Comparison of ENCODE assay signal across 24 cellular contexts in genomic region chr19:55272142-55272541, GRCh38. TPM values are rescaled to one million over a fixed set of nuclear protein-coding genes. Genes with fewer than 3 reads are reported as not detected.
"Had no signal": no experiment of that assay in that cellular context is flagged by ENCODE, and none has a peak within 500 bp of the region (broad histone marks: within the 10 kb centered on the region; RNA-seq: fewer than 3 reads in every experiment).

No MANE protein-coding gene starts in this region.

- H3K27ac Mint-ChIP-seq: activated naive CD4-positive, alpha-beta T cell treated with anti-CD3 and anti-CD28 coated beads for 36 hours; activated naive CD8-positive, alpha-beta T cell treated with anti-CD3 and anti-CD28 coated beads for 36 hours; effector memory CD8-positive, alpha-beta T cell had no signal

- H3K9me3 ChIP-seq: heart right ventricle, left lung, lower lobe of right lung, spleen, testis, transverse colon had no signal

- H3K9me3 Mint-ChIP-seq: activated naive CD4-positive, alpha-beta T cell treated with anti-CD3 and anti-CD28 coated beads for 36 hours; activated naive CD8-positive, alpha-beta T cell treated with anti-CD3 and anti-CD28 coated beads for 36 hours; effector memory CD8-positive, alpha-beta T cell; natural killer cell had no signal

- H3K4me1 ChIP-seq: left lung, lower lobe of right lung, testis had no signal

- H3K4me3 Mint-ChIP-seq: activated naive CD4-positive, alpha-beta T cell treated with anti-CD3 and anti-CD28 coated beads for 36 hours; activated naive CD8-positive, alpha-beta T cell treated with anti-CD3 and anti-CD28 coated beads for 36 hours; effector memory CD8-positive, alpha-beta T cell; natural killer cell had no signal

- FAIRE-seq: astrocyte had no signal

- H3K27ac ChIP-seq: brain microvascular endothelial cell, heart right ventricle, left lung, lower lobe of right lung, spleen, testis, transverse colon had no signal

- ATAC-seq: effector memory CD8-positive, alpha-beta T cell; esophagus mucosa; heart right ventricle; left lung; lower lobe of right lung; natural killer cell; right cardiac atrium; stimulated activated naive CD8-positive, alpha-beta T cell treated with anti-CD3 and anti-CD28 coated beads, Interleukin-15, Interleukin-2, amounts not matched to agents 100 U/mL and 50 U/mL, for 24 hours had no signal

- H3K4me3 ChIP-seq: heart right ventricle, left lung, lower lobe of right lung, spleen, testis, transverse colon had no signal

- H3K27me3 Mint-ChIP-seq: activated naive CD8-positive, alpha-beta T cell treated with anti-CD3 and anti-CD28 coated beads for 36 hours; effector memory CD8-positive, alpha-beta T cell had no signal

- DNase-seq: activated CD4-positive, alpha-beta T cell treated with anti-CD3 and anti-CD28 coated beads for 48 hours; activated CD4-positive, alpha-beta T cell treated with anti-CD3 and anti-CD28 coated beads, Interleukin-2, amount 50 U/mL, for 48 hours; activated CD8-positive, alpha-beta memory T cell treated with anti-CD3 and anti-CD28 coated beads for 24 hours; activated effector memory CD4-positive, alpha-beta T cell treated with anti-CD3 and anti-CD28 coated beads, Interleukin-2, amount 50 U/mL, for 16 hours; activated naive CD4-positive, alpha-beta T cell treated with anti-CD3 and anti-CD28 coated beads for 36 hours; activated naive CD8-positive, alpha-beta T cell treated with anti-CD3 and anti-CD28 coated beads for 36 hours; brain microvascular endothelial cell; cortex of kidney; effector memory CD8-positive, alpha-beta T cell; foreskin fibroblast; heart right ventricle; lower lobe of right lung; mesenchymal stem cell; natural killer cell; right cardiac atrium; spleen; stimulated activated naive CD8-positive, alpha-beta T cell treated with anti-CD3 and anti-CD28 coated beads, Interleukin-15, Interleukin-2, amounts not matched to agents 100 U/mL and 50 U/mL, for 24 hours; T-helper 1 cell; testis; transverse colon had no signal

- H3K27me3 ChIP-seq: brain microvascular endothelial cell, heart right ventricle, left lung, spleen, testis, transverse colon had no signal

RNA-seq across cellular contexts. Expression of gene TMEM150B, which starts 53.0 kb away (rescaled TPM):
- total RNA-seq: activated naive CD4-positive, alpha-beta T cell treated with anti-CD3 and anti-CD28 coated beads for 36 hours; activated naive CD8-positive, alpha-beta T cell treated with anti-CD3 and anti-CD28 coated beads for 36 hours; astrocyte; chondrocyte; esophagus mucosa had no signal
